Comparison of ENCODE assay signal across 1 cellular context in the genomic region with DNA sequence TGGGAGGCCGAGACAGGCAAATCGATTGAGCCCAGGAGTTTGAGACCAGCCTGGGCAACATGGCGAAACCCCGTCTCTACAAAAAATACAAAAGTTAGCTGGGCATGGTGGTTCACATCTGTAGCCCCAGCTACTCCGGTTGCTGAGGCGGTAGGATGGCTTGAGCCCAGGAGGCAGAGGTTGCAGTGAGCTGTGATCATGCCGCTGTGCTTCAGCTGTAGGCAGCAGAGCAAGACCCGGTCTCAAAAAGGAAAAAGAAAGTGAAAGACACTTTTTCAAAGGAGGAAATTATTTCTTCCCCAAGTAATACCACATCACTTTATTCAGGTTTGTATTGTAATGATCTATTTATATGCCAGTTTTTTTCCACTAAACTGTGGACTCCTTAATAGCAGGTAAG.
TF ChIP-seq lines count a peak whose summit lies in the region.

No MANE protein-coding gene starts in this region.

TF ChIP-seq in GM23338, 12 proteins besides CTCF, POLR2A, EP300 and RAD21:
- TF ChIP-seq, protein P1, sequence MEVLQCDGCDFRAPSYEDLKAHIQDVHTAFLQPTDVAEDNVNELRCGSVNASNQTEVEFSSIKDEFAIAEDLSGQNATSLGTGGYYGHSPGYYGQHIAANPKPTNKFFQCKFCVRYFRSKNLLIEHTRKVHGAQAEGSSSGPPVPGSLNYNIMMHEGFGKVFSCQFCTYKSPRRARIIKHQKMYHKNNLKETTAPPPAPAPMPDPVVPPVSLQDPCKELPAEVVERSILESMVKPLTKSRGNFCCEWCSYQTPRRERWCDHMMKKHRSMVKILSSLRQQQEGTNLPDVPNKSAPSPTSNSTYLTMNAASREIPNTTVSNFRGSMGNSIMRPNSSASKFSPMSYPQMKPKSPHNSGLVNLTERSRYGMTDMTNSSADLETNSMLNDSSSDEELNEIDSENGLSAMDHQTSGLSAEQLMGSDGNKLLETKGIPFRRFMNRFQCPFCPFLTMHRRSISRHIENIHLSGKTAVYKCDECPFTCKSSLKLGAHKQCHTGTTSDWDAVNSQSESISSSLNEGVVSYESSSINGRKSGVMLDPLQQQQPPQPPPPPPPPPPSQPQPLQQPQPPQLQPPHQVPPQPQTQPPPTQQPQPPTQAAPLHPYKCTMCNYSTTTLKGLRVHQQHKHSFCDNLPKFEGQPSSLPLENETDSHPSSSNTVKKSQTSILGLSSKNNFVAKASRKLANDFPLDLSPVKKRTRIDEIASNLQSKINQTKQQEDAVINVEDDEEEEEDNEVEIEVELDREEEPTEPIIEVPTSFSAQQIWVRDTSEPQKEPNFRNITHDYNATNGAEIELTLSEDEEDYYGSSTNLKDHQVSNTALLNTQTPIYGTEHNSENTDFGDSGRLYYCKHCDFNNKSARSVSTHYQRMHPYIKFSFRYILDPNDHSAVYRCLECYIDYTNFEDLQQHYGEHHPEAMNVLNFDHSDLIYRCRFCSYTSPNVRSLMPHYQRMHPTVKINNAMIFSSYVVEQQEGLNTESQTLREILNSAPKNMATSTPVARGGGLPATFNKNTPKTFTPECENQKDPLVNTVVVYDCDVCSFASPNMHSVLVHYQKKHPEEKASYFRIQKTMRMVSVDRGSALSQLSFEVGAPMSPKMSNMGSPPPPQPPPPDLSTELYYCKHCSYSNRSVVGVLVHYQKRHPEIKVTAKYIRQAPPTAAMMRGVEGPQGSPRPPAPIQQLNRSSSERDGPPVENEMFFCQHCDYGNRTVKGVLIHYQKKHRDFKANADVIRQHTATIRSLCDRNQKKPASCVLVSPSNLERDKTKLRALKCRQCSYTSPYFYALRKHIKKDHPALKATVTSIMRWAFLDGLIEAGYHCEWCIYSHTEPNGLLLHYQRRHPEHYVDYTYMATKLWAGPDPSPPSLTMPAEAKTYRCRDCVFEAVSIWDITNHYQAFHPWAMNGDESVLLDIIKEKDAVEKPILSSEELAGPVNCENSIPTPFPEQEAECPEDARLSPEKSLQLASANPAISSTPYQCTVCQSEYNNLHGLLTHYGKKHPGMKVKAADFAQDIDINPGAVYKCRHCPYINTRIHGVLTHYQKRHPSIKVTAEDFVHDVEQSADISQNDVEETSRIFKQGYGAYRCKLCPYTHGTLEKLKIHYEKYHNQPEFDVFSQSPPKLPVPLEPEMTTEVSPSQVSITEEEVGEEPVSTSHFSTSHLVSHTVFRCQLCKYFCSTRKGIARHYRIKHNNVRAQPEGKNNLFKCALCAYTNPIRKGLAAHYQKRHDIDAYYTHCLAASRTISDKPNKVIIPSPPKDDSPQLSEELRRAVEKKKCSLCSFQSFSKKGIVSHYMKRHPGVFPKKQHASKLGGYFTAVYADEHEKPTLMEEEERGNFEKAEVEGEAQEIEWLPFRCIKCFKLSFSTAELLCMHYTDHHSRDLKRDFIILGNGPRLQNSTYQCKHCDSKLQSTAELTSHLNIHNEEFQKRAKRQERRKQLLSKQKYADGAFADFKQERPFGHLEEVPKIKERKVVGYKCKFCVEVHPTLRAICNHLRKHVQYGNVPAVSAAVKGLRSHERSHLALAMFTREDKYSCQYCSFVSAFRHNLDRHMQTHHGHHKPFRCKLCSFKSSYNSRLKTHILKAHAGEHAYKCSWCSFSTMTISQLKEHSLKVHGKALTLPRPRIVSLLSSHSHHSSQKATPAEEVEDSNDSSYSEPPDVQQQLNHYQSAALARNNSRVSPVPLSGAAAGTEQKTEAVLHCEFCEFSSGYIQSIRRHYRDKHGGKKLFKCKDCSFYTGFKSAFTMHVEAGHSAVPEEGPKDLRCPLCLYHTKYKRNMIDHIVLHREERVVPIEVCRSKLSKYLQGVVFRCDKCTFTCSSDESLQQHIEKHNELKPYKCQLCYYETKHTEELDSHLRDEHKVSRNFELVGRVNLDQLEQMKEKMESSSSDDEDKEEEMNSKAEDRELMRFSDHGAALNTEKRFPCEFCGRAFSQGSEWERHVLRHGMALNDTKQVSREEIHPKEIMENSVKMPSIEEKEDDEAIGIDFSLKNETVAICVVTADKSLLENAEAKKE (CRISPR knock-in tag; IDR thresholded peaks at IDR 0.05) = no peak
- TF ChIP-seq, protein P2, sequence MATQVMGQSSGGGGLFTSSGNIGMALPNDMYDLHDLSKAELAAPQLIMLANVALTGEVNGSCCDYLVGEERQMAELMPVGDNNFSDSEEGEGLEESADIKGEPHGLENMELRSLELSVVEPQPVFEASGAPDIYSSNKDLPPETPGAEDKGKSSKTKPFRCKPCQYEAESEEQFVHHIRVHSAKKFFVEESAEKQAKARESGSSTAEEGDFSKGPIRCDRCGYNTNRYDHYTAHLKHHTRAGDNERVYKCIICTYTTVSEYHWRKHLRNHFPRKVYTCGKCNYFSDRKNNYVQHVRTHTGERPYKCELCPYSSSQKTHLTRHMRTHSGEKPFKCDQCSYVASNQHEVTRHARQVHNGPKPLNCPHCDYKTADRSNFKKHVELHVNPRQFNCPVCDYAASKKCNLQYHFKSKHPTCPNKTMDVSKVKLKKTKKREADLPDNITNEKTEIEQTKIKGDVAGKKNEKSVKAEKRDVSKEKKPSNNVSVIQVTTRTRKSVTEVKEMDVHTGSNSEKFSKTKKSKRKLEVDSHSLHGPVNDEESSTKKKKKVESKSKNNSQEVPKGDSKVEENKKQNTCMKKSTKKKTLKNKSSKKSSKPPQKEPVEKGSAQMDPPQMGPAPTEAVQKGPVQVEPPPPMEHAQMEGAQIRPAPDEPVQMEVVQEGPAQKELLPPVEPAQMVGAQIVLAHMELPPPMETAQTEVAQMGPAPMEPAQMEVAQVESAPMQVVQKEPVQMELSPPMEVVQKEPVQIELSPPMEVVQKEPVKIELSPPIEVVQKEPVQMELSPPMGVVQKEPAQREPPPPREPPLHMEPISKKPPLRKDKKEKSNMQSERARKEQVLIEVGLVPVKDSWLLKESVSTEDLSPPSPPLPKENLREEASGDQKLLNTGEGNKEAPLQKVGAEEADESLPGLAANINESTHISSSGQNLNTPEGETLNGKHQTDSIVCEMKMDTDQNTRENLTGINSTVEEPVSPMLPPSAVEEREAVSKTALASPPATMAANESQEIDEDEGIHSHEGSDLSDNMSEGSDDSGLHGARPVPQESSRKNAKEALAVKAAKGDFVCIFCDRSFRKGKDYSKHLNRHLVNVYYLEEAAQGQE (IDR thresholded peaks at IDR 0.05; ENCODE audit: unreplicated experiment) = no peak
- TF ChIP-seq ZNF114 (CRISPR knock-in tag; IDR thresholded peaks at IDR 0.05) (no peak), EZH2phosphoT487 (IDR thresholded peaks at IDR 0.05; ENCODE audit: unreplicated experiment) (no peak), EZH2 (IDR thresholded peaks at IDR 0.05; ENCODE audit: low read depth, unreplicated experiment) (no peak), STAT1 (IDR thresholded peaks at IDR 0.05; ENCODE audit: unreplicated experiment) (no peak), JUNB (IDR thresholded peaks at IDR 0.05; ENCODE audit: unreplicated experiment) (no peak), POLR2AphosphoS5 (IDR thresholded peaks at IDR 0.05; ENCODE audit: low read depth) (no peak), NANOG (IDR thresholded peaks at IDR 0.05; ENCODE audit: borderline replicate concordance) (no peak), CREB1 (CRISPR knock-in tag; IDR thresholded peaks at IDR 0.05; ENCODE audit: low read depth) (no peak), ZNF331 (CRISPR knock-in tag; IDR thresholded peaks at IDR 0.05; ENCODE audit: low read depth) (no peak)
- TF ChIP-seq, protein P3, sequence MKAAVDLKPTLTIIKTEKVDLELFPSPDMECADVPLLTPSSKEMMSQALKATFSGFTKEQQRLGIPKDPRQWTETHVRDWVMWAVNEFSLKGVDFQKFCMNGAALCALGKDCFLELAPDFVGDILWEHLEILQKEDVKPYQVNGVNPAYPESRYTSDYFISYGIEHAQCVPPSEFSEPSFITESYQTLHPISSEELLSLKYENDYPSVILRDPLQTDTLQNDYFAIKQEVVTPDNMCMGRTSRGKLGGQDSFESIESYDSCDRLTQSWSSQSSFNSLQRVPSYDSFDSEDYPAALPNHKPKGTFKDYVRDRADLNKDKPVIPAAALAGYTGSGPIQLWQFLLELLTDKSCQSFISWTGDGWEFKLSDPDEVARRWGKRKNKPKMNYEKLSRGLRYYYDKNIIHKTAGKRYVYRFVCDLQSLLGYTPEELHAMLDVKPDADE (IDR thresholded peaks at IDR 0.05) = no peak
TF ChIP-seq in GM23338: peak in this region for 0.
